ENCODE assay signal across 1 cellular context in genomic region chr20:47368301-47368700, GRCh38.
TF ChIP-seq lines count a peak whose summit lies in the region.

No MANE protein-coding gene starts in this region.

TF ChIP-seq in GM12878, 131 proteins besides CTCF, POLR2A, EP300 and RAD21 (continued from another document):
- TF ChIP-seq ETV6 (conservative IDR thresholded peaks at IDR 0.05 in 1 of 2, IDR thresholded peaks at IDR 0.05 in 1 of 2; ENCODE audit: borderline replicate concordance in 1 of 2, low read depth in 1 of 2), result 0 out of 4 replicates have a peak, but pooled peaks of 1 of the 2 experiments have one; percentile 15
- TF ChIP-seq HDGF (IDR thresholded peaks at IDR 0.05), result no peak
